In genomic region chr1:164440222-164440621, GRCh38 we compare ENCODE assay signal across 9 cellular contexts.
DNase-seq lines count a peak whose midpoint lies in the region; ATAC-seq and TF ChIP-seq lines count a peak whose summit lies in the region.
"Had no signal": no experiment of that assay in that cellular context is flagged by ENCODE, and none has a peak within 500 bp of the region (broad histone marks: within the 10 kb centered on the region; RNA-seq: fewer than 3 reads in every experiment).

No MANE protein-coding gene starts in this region.

- no TSS peak for BruUV-seq in OCI-LY7 (replicated peaks; lab: Mats Ljungman, UMichigan)

- H3K9me3 ChIP-seq in OCI-LY7 (ENCODE audit: low read length), result no peaks in the 10 kb centered on the region

- no peaks in the 10 kb centered on the region for H3K79me2 ChIP-seq in OCI-LY7 (ENCODE audit: insufficient read depth, low read depth, low read length)

- CTCF ChIA-PET in OCI-LY7 (lab: Charles Lee; ENCODE audit: unreplicated experiment), result no interaction called here

- H3K4me1 ChIP-seq in OCI-LY7 (ENCODE audit: insufficient read depth, low read length, poor library complexity, severe bottlenecking), result no peaks in the 10 kb centered on the region

- ATAC-seq in Right ventricle myocardium superior (ENCODE audit: poor library complexity) (peak; percentile 96), HG03442 (IDR thresholded peaks at IDR 0.05; ENCODE audit: unreplicated experiment) (no peak), GM21447 (IDR thresholded peaks at IDR 0.05; ENCODE audit: unreplicated experiment) (no peak)
- no peak for ATAC-seq in activated CD4-positive, CD25-positive, alpha-beta regulatory T cell treated with anti-CD3 and anti-CD28 coated beads, Interleukin-2, amount 50 U/mL, for 24 hours

- H4K20me1 ChIP-seq in OCI-LY7 (ENCODE audit: insufficient read depth, low read length), result no peaks in the 10 kb centered on the region

- H3K27ac ChIP-seq in OCI-LY7 (ENCODE audit: low read depth, low read length, poor library complexity, severe bottlenecking), result no peak overlapping the region

- TF ChIP-seq CTCF in retinal pigment epithelial cell (conservative IDR thresholded peaks at IDR 0.05; ENCODE audit: low read depth, low read length) (peak; percentile 68), OCI-LY7 (conservative IDR thresholded peaks at IDR 0.05; ENCODE audit: low read length) (no peak)

- H3K36me3 ChIP-seq in OCI-LY7 (ENCODE audit: insufficient read depth, low read length), result no peaks in the 10 kb centered on the region

- no peak overlapping the region for H2AFZ ChIP-seq in OCI-LY7 (ENCODE audit: low read length)

- no peak overlapping the region for H3K4me2 ChIP-seq in OCI-LY7 (ENCODE audit: low read length)

- no peaks in the 10 kb centered on the region for H3K9me2 ChIP-seq in OCI-LY7 (ENCODE audit: insufficient read depth, low read length)

- intact Hi-C loops in Right ventricle myocardium superior (cut with DNase I), result no loop called here
- intact Hi-C loops in OCI-LY7 (cut with micrococcal nuclease; ENCODE audit: unreplicated experiment), result no loop called here

- H3K4me3 ChIP-seq in retinal pigment epithelial cell (ENCODE audit: low read length), result no peak overlapping the region
- H3K4me3 ChIP-seq in OCI-LY7 (ENCODE audit: low read depth, low read length, poor library complexity, severe bottlenecking), result no peak overlapping the region

- POLR2A ChIA-PET in OCI-LY7 (lab: Charles Lee), result no interaction called here

- DNase-seq in ELF-1 (ENCODE audit: low read depth, low spot score) (peak; percentile 48), RPMI8226 (peak; percentile 43), Right ventricle myocardium superior (no peak), retinal pigment epithelial cell (ENCODE audit: low read depth) (peak; percentile 31), OCI-LY7 (ENCODE audit: low spot score) (no peak)
- DNase-seq: NCI-H1436 treated with DMSO at 0.1 percent for 48 hours had no signal

Comparison
In these comparisons a context has a peak if more than half of its experiments do, and no peak if none do; other contexts are left out.
1. DNase-seq: peak in ELF-1 (single experiment), RPMI8226 (single experiment) and retinal pigment epithelial cell (single experiment); none in Right ventricle myocardium superior (single experiment) and OCI-LY7 (single experiment).